8 cellular contexts compared by ENCODE assay signal in the genomic region with DNA sequence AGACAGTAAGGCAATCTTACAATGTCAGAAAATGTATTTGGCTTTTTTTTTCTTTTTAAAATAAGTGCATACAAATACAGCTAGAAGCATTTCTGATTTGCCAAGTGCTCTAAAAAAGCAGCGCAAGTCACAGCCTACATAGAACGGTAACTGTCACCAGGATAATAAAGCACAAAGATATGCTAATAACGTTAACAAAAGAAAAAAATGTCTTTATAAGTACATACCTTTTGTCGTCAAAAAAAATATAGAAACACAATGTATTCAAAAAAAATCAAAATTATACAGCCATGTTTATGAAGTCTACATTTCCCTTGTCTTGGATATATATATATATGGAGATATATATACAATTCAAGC. TPM values are rescaled to one million over a fixed set of nuclear protein-coding genes. Genes with fewer than 3 reads are reported as not detected.
DNase-seq lines count a peak whose midpoint lies in the region; ATAC-seq and TF ChIP-seq lines count a peak whose summit lies in the region.

No MANE protein-coding gene starts in this region.

- H4K20me1 ChIP-seq in BLaER1 (peaks cover 11% of the 10 kb centered on the region; the same call in 1 of the 2 replicates), Loucy (ENCODE audit: insufficient read depth, low read length, poor library complexity, severe bottlenecking) (peaks cover 69% of the 10 kb centered on the region)

- H3K36me3 ChIP-seq in BLaER1: peaks cover 64% of the 10 kb centered on the region
- peaks cover 31% of the 10 kb centered on the region for H3K36me3 ChIP-seq in Loucy (ENCODE audit: insufficient read depth, low read length)

- H3K4me3 ChIP-seq in BLaER1 (peak overlapping the region; percentile 95), Loucy (ENCODE audit: low read length, poor library complexity, severe bottlenecking) (peak overlapping the region; percentile 88)

- DNase-seq in natural killer cell (no peak), KBM-7 (no peak), iPS-NIHi11 (ENCODE audit: low spot score) (no peak)

- H3K4me2 ChIP-seq in BLaER1: peak overlapping the region; percentile 79
- peak overlapping the region; percentile 95 for H3K4me2 ChIP-seq in Loucy (ENCODE audit: low read depth, low read length, poor library complexity, severe bottlenecking)

- no peaks in the 10 kb centered on the region for H3K9me3 Mint-ChIP-seq in natural killer cell

- no peaks in the 10 kb centered on the region for H3K9me2 ChIP-seq in Loucy (replicated peaks; ENCODE audit: low read depth, low read length)

- no peaks in the 10 kb centered on the region for H3K9me3 ChIP-seq in BLaER1
- H3K9me3 ChIP-seq in Loucy (ENCODE audit: insufficient read depth, low read depth, low read length): no peaks in the 10 kb centered on the region

- H3K27me3 ChIP-seq in BLaER1: no peaks in the 10 kb centered on the region
- peaks cover 14% of the 10 kb centered on the region for H3K27me3 ChIP-seq in Loucy (ENCODE audit: insufficient read depth, low read length, poor library complexity, severe bottlenecking)

- H3K4me1 Mint-ChIP-seq in natural killer cell: peaks cover 70 to 74% of the 10 kb centered on the region in 2 donors

- peaks cover 82% of the 10 kb centered on the region for H3K79me2 ChIP-seq in Loucy (ENCODE audit: insufficient read depth, low read length)

- peaks cover 33% of the 10 kb centered on the region for H3F3A ChIP-seq in Loucy (ENCODE audit: low read depth)

- peak overlapping the region; percentile 95 for H3K4me3 Mint-ChIP-seq in natural killer cell

- intact Hi-C loops in natural killer cell (cut with micrococcal nuclease): loop anchor here (5.0 to 10.0 kb wide), 2 partner anchors 718 to 1261 kb away; a partner anchor contains a TSS

- ATAC-seq in natural killer cell (no peak), GM21515 (IDR thresholded peaks at IDR 0.05; ENCODE audit: unreplicated experiment) (no peak), HG02678 (IDR thresholded peaks at IDR 0.05; ENCODE audit: unreplicated experiment) (no peak)

- H2AFZ ChIP-seq in Loucy (ENCODE audit: low read length): no peak overlapping the region

- peaks cover 11% of the 10 kb centered on the region for H3K36me3 Mint-ChIP-seq in natural killer cell

- H3K27me3 Mint-ChIP-seq in natural killer cell (ENCODE audit: low read depth in 2 of 2): no peaks in the 10 kb centered on the region

- peaks cover 16% of the 10 kb centered on the region for H3K4me1 ChIP-seq in BLaER1
- H3K4me1 ChIP-seq in Loucy (ENCODE audit: insufficient read depth, low read length, poor library complexity, severe bottlenecking): peaks cover 53% of the 10 kb centered on the region

- in situ Hi-C loops in KBM-7 (cut with MboI; ENCODE audit: low pct_unique_long_range_greater_than_20kb, low sequenced_read_pairs): loop anchor here (25.0 kb wide), 2 partner anchors 256 to 356 kb away; no protein-coding TSS in a partner anchor

- TF ChIP-seq CTCF in Loucy (conservative IDR thresholded peaks at IDR 0.05; ENCODE audit: low read length) (no peak), natural killer cell (IDR thresholded peaks at IDR 0.05) (no peak)

- H3K9ac ChIP-seq in BLaER1 (peak overlapping the region; percentile 100), Loucy (ENCODE audit: low read depth, low read length, poor library complexity, severe bottlenecking) (peak overlapping the region; percentile 92)

- H3K27ac Mint-ChIP-seq in natural killer cell: peak overlapping the region; percentile 97 to 99

- H3K27ac ChIP-seq in BLaER1: peak overlapping the region; percentile 100
- peak overlapping the region; percentile 98 for H3K27ac ChIP-seq in cingulate gyrus (ENCODE audit: low read depth, low read length)

RNA-seq across cellular contexts. Expression of a gene that starts 3.3 kb away (rescaled TPM):
- total RNA-seq in natural killer cell: 100 to 1,000 TPM; 186 to 315 (median 266) TPM
